ENCODE assay signal across 1 cellular context in the genomic region with DNA sequence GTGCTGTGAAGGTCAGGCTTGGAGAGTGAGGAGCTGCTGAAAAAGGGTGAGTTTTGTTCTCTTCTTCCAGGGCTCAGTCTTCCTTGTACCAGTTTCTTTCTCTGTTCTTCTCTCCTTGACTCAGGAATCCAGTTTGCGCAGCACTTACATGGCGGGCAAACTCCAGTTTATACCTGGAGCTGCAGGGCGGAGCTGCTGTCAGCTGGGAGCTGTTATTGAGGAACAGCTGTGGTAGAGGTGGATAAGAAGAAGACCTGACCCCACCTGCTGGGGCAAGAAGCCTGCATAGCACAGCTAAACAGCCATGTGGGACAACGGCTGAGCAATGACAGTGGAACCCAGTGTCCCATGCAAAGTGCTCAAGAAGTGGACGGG.
TF ChIP-seq lines count a peak whose summit lies in the region.

No MANE protein-coding gene starts in this region.

TF ChIP-seq in endothelial cell of umbilical vein, 7 proteins besides CTCF, POLR2A, EP300 and RAD21 (continued from another document):
- TF ChIP-seq MYC (IDR thresholded peaks at IDR 0.05; ENCODE audit: low read depth, low read length), result no peak
- TF ChIP-seq EZH2 (IDR thresholded peaks at IDR 0.05; ENCODE audit: borderline replicate concordance, low read depth, low read length, severe bottlenecking), result no peak
- TF ChIP-seq GATA2 (IDR thresholded peaks at IDR 0.05; ENCODE audit: insufficient read depth, insufficient read length, low read depth, low read length), result no peak
- no peak for TF ChIP-seq POLR2AphosphoS5 (IDR thresholded peaks at IDR 0.05; ENCODE audit: insufficient read depth, low read depth, low read length)
- TF ChIP-seq FOS (IDR thresholded peaks at IDR 0.05; ENCODE audit: borderline replicate concordance, insufficient read depth, low read length), result no peak
- TF ChIP-seq JUN (IDR thresholded peaks at IDR 0.05; ENCODE audit: borderline replicate concordance, insufficient read depth, insufficient read length, low read depth), result no peak
TF ChIP-seq in endothelial cell of umbilical vein: peak in this region for 0.
